9 cellular contexts compared by ENCODE assay signal in the genomic region with DNA sequence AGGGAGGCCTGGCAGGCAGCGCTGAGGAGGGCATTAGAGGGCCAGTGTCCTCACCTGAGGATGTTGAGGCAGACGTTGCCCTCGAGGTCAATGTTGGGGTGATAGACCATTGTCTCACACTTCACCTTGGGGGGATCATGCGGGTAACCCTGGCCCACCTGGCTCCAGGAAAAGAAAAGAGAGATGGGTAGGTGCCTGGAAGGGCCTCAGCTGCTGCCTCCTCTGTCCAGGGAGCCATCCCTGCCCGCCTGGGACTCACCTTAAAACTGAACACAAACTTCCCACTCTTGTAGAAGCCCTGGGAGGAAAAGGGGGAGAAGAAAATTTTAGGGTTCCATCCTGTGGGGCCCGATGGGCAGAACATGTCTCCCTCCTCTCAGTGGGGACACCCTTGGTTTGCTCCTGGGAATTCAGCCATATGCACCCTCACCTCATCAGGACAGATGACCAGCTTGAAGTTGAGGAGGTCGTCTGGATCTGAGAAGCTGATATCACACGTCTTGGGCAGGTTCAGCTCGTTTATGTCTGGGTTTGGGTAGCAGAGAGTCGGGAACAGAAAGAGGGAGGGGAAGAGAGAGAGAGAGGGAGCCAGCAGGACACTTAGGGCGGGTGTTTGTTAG. TPM values are rescaled to one million over a fixed set of nuclear protein-coding genes. Genes with fewer than 3 reads are reported as not detected.
DNase-seq lines count a peak whose midpoint lies in the region; ATAC-seq and TF ChIP-seq lines count a peak whose summit lies in the region.
"Had no signal": no experiment of that assay in that cellular context is flagged by ENCODE, and none has a peak within 500 bp of the region (broad histone marks: within the 10 kb centered on the region; RNA-seq: fewer than 3 reads in every experiment).

No MANE protein-coding gene starts in this region.

- POLR2A ChIA-PET in Caco-2 (lab: Charles Lee) (interaction anchor here (0.7 to 1.6 kb wide), 2 partner anchors 12 to 13 kb away, joined by 3 to 6 read pairs; a partner anchor contains a TSS), Panc1 (lab: Charles Lee) (interaction anchor here (0.5 to 1.2 kb wide), 2 partner anchors 17 to 19 kb away, joined by 5 to 7 read pairs; no protein-coding TSS in a partner anchor)

- H3K9ac ChIP-seq in parathyroid adenoma: no peak overlapping the region

- H3K27me3 ChIP-seq in Caco-2 (replicated peaks; ENCODE audit: control insufficient read depth, insufficient read depth, low read length) (no peaks in the 10 kb centered on the region), Panc1 (ENCODE audit: control insufficient read depth, insufficient read depth, low read length) (no peaks in the 10 kb centered on the region), parathyroid adenoma (ENCODE audit: control insufficient read depth, insufficient read depth, low read length) (no peaks in the 10 kb centered on the region)

- H3K4me1 Mint-ChIP-seq in Caco-2 (ENCODE audit: low read depth, unreplicated experiment) (peaks cover 33% of the 10 kb centered on the region), endothelial cell (ENCODE audit: unreplicated experiment) (peaks cover 34% of the 10 kb centered on the region)

- H3K36me3 ChIP-seq in Caco-2 (ENCODE audit: control insufficient read depth, insufficient read depth, low read length) (peaks cover 3% of the 10 kb centered on the region), Panc1 (ENCODE audit: control insufficient read depth, insufficient read depth, low read length) (peaks cover under 1% of the 10 kb centered on the region; the same call in 1 of the 2 replicates), parathyroid adenoma (ENCODE audit: control insufficient read depth, insufficient read depth, low read length) (no peaks in the 10 kb centered on the region)

- no peaks in the 10 kb centered on the region for H3K27me3 Mint-ChIP-seq in Caco-2 (ENCODE audit: insufficient read depth, unreplicated experiment)
- H3K27me3 Mint-ChIP-seq in endothelial cell (ENCODE audit: unreplicated experiment): peaks cover 25% of the 10 kb centered on the region

- intact Hi-C loops in Caco-2 (cut with micrococcal nuclease; ENCODE audit: unreplicated experiment): no loop called here
- intact Hi-C loops in Panc1 (cut with micrococcal nuclease; ENCODE audit: unreplicated experiment): no loop called here

- H3K27ac Mint-ChIP-seq in Caco-2 (ENCODE audit: unreplicated experiment): peak overlapping the region; percentile 98
- peak overlapping the region; percentile 70 for H3K27ac Mint-ChIP-seq in endothelial cell (ENCODE audit: unreplicated experiment)

- H3K4me3 Mint-ChIP-seq in Caco-2 (ENCODE audit: unreplicated experiment): peak overlapping the region; percentile 99
- peak overlapping the region; percentile 98 for H3K4me3 Mint-ChIP-seq in endothelial cell (ENCODE audit: unreplicated experiment)

- H3K9me3 ChIP-seq in Caco-2 (no peaks in the 10 kb centered on the region), Panc1 (ENCODE audit: control insufficient read depth, insufficient read depth, low read depth, low read length) (no peaks in the 10 kb centered on the region), parathyroid adenoma (ENCODE audit: control insufficient read depth, low read length) (no peaks in the 10 kb centered on the region)

- H3K27ac ChIP-seq in Panc1 (ENCODE audit: low read length): peak overlapping the region; percentile 84
- peak overlapping the region; percentile 92 for H3K27ac ChIP-seq in parathyroid adenoma

- in situ Hi-C loops in Panc1 (cut with HindIII; ENCODE audit: low pct_unique_long_range_greater_than_20kb, low sequenced_read_pairs): no loop called here

- DNase-seq in Caco-2 (no peak), Panc1 (ENCODE audit: low read depth, low spot score) (no peak), endothelial cell (ENCODE audit: low spot score) (no peak), NCI-H524 (lab: John Stamatoyannopoulos, UW) (no peak), GF-D8 (lab: John Stamatoyannopoulos, UW) (no peak)
- DNase-seq: NCI-H446 had no signal

- H3K4me3 ChIP-seq in Caco-2 (ENCODE audit: low read depth, low read length): peak overlapping the region; percentile 69
- H3K4me3 ChIP-seq in Panc1 (ENCODE audit: low read depth in 2 of 2, low read length in 2 of 2): peak overlapping the region; percentile 66 to 100
- peak overlapping the region; percentile 90 for H3K4me3 ChIP-seq in parathyroid adenoma (ENCODE audit: low read depth, low read length)

- H3K36me3 Mint-ChIP-seq in Caco-2 (ENCODE audit: insufficient read depth, unreplicated experiment) (peaks cover 97% of the 10 kb centered on the region), endothelial cell (ENCODE audit: low read depth, unreplicated experiment) (peaks cover 41% of the 10 kb centered on the region)

- ATAC-seq in Panc1: no peak
- no peak for ATAC-seq in HG03039 (IDR thresholded peaks at IDR 0.05; ENCODE audit: unreplicated experiment)
- ATAC-seq in GM21381 (IDR thresholded peaks at IDR 0.05; ENCODE audit: unreplicated experiment): no peak

- H3K4me2 ChIP-seq in parathyroid adenoma (ENCODE audit: low read length): peak overlapping the region; percentile 97

- no TSS peak for BruUV-seq in Caco-2 (replicated peaks; lab: Mats Ljungman, UMichigan)
- BruUV-seq in Panc1 (replicated peaks; lab: Mats Ljungman, UMichigan): TSS peak; percentile 62

- no peak overlapping the region for H2AFZ ChIP-seq in parathyroid adenoma

- no peaks in the 10 kb centered on the region for H3K9me3 Mint-ChIP-seq in Caco-2 (ENCODE audit: unreplicated experiment)
- no peaks in the 10 kb centered on the region for H3K9me3 Mint-ChIP-seq in endothelial cell (ENCODE audit: unreplicated experiment)

- CTCF ChIA-PET in Caco-2 (lab: Charles Lee): interaction anchor here (0.7 kb wide), 1 partner anchor 37 kb away, joined by 3 read pairs; a partner anchor contains a TSS
- CTCF ChIA-PET in Panc1 (lab: Charles Lee): interaction anchor here (0.5 kb wide), 1 partner anchor 787 kb away, joined by 8 read pairs; a partner anchor contains a TSS

- H3K79me2 ChIP-seq in parathyroid adenoma: peaks cover 42% of the 10 kb centered on the region

- H3K4me1 ChIP-seq in Caco-2 (peaks cover 14% of the 10 kb centered on the region; the same call in 1 of the 2 replicates), Panc1 (ENCODE audit: control insufficient read depth, insufficient read depth, low read length) (peaks cover 42% of the 10 kb centered on the region), parathyroid adenoma (peaks cover 35% of the 10 kb centered on the region)

- TF ChIP-seq CTCF in Caco-2 (IDR thresholded peaks at IDR 0.05; ENCODE audit: insufficient read depth in 1 of 2, low read depth in 1 of 2, low read length in 1 of 2, severe bottlenecking in 1 of 2, unreplicated experiment in 1 of 2) (no peak), Panc1 (IDR thresholded peaks at IDR 0.05) (no peak), endothelial cell (IDR thresholded peaks at IDR 0.05; ENCODE audit: unreplicated experiment) (no peak), parathyroid adenoma (IDR thresholded peaks at IDR 0.05) (no peak)

RNA-seq across cellular contexts. Expression of a gene that starts 1.7 kb away (rescaled TPM):
- total RNA-seq in Caco-2 (2022) (133 and 139 TPM in 2 replicates), Panc1 (2021; ENCODE audit: unreplicated experiment) (189 TPM), endothelial cell (ENCODE audit: unreplicated experiment) (81.6 TPM)
- polyA plus RNA-seq in Panc1 (2012; ENCODE audit: insufficient read length): 306 TPM

RNA-seq across cellular contexts. Expression of a gene that starts 1.8 kb away (rescaled TPM):
- total RNA-seq in Caco-2 (2022) (110 and 112 TPM in 2 replicates), Panc1 (2021; ENCODE audit: unreplicated experiment) (191 TPM), endothelial cell (ENCODE audit: unreplicated experiment) (130 TPM)
- 381 TPM for polyA plus RNA-seq in Panc1 (2012; ENCODE audit: insufficient read length)

RNA-seq across cellular contexts. Expression of a gene that starts 12.9 kb away (rescaled TPM):
- total RNA-seq in Caco-2 (2022) (837 and 863 TPM in 2 replicates), Panc1 (2021; ENCODE audit: unreplicated experiment) (767 TPM), endothelial cell (ENCODE audit: unreplicated experiment) (457 TPM)
- polyA plus RNA-seq in Panc1 (2012; ENCODE audit: insufficient read length): 1,302 TPM

RNA-seq across cellular contexts. Expression of a gene that starts 16.4 kb away (rescaled TPM):
- total RNA-seq in Caco-2 (2022) (20.4 and 25.6 TPM in 2 replicates), Panc1 (2021; ENCODE audit: unreplicated experiment) (25.9 TPM), endothelial cell (ENCODE audit: unreplicated experiment) (18.6 TPM)
- polyA plus RNA-seq in Panc1 (2012; ENCODE audit: insufficient read length): 26.0 TPM

RNA-seq across cellular contexts. Expression of a gene that starts 37.1 kb away (rescaled TPM):
- total RNA-seq in Caco-2 (2022) (14.6 and 14.8 TPM in 2 replicates), Panc1 (2021; ENCODE audit: unreplicated experiment) (24.7 TPM), endothelial cell (ENCODE audit: unreplicated experiment) (22.2 TPM)
- 33.6 TPM for polyA plus RNA-seq in Panc1 (2012; ENCODE audit: insufficient read length)
